1 cellular context compared by ENCODE assay signal in the genomic region with DNA sequence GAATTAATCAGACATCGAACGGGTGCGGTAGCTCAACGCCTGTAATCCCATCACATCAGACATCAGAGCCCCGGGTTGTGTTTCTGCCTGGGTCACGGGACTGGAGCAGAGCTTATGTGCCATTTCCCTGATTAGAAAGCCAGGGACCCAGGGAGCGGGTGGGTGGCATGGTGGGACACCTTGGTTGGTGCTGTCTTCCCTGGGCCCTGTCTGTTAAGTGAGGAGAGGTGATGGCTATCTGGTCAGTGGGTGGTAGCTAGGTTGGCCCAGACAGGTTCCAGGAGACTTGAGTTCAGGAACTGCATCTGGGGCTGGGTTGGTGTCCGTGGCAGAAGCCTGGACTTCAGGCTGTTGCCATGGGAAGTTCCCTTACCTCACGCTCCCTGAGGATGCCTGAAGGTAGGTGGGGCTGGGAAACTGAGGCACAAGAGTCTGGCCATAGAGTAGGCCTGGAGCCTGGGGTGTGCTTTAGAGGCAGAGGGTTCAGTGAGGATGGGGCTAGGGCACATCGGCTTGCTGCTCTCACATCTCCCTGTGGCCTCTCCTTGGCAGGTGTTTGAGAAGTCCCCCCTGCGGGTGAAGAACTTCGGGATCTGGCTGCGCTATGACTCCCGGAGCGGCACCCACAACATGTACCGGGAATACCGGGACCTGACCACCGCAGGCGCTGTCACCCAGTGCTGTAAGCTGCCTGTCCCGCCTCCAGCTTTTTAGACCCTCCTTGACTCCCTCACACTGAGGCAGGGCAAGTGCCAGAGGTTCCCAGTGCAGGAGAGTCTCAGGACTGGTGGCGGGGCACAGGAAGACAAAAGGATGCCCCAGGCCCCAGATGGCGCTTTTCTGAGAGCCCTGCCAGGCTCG.
TF ChIP-seq lines count a peak whose summit lies in the region.

No MANE protein-coding gene starts in this region.

TF ChIP-seq in A549, 52 proteins besides CTCF, POLR2A, EP300 and RAD21 (continued from another document):
- TF ChIP-seq HMGXB4 (CRISPR knock-in tag; IDR thresholded peaks at IDR 0.05; ENCODE audit: borderline replicate concordance) (no peak), HEYL (CRISPR knock-in tag; IDR thresholded peaks at IDR 0.05) (no peak), KDM5A (IDR thresholded peaks at IDR 0.05) (no peak), ELK1 (IDR thresholded peaks at IDR 0.05; ENCODE audit: low read depth, low read length) (no peak), JUNB (IDR thresholded peaks at IDR 0.05) (no peak)
